In the genomic region with DNA sequence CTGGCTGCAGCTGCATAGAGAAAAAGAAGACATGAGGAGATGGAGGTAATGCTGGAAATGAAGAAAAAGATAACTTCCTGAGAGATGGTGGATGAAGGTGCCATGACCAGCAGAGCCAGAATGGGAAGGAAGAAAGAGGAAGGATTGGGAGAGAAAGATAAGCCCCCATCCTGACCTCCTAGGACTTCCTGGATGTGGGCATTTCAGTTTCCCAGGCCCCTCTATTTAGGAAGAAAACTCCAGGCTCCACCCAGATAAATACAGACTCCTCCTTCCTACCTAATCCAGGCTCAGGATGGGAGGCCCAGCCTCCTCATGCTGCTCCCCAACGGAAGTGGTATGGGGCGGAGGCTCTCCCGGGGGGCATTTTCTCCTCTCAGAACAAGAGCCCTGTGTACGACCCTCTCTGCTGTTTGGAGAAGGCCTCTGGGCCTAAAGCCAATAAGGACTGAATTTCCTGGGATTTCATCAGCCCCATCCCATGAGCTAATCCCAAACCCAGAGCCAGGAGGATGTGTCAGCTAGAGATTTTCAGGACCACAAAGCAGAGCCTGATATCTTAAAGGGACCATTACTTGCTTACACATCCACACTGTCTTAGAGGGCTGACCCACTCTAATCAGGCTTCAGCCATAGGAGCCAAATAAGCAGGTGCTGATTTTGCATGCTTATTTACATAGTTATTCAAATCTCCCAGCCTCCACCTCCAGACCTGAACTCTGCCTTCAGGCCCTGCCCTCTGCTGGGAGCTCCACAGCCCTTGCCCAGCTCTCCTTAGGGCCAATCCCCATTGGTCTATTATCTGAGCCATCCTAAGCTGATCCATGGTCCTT, we compare ENCODE assay signal across 8 cellular contexts. TPM values are rescaled to one million over a fixed set of nuclear protein-coding genes. Genes with fewer than 3 reads are reported as not detected.
DNase-seq lines count a peak whose midpoint lies in the region; ATAC-seq and TF ChIP-seq lines count a peak whose summit lies in the region.

No MANE protein-coding gene starts in this region.

- WGBS in lung, 2 donors = 19 to 29% methylated on average over 4 of the region's 4 CpGs

- in situ Hi-C loops in ACHN (cut with HindIII; ENCODE audit: low pct_ligation_motif_present, low pct_unique_long_range_greater_than_20kb, low sequenced_read_pairs) = no loop called here

- TF ChIP-seq POLR2A in GM18526 (IDR thresholded peaks at IDR 0.05; ENCODE audit: extremely low read depth, insufficient read length) = peak; percentile 7

- no peaks in the 10 kb centered on the region for H3K27me3 ChIP-seq in lung (ENCODE audit: control insufficient read depth, insufficient read depth)

- ATAC-seq in lung (ENCODE audit: insufficient read depth, low FRiP score) (peak; percentile 17), GM21360 (IDR thresholded peaks at IDR 0.05; ENCODE audit: unreplicated experiment) (no peak)

- H3K4me3 ChIP-seq in lung = no peak overlapping the region

- TF ChIP-seq CTCF in lung (IDR thresholded peaks at IDR 0.05; ENCODE audit: control extremely low read depth, extremely low read depth) = no peak

- H3K27ac ChIP-seq in lung (ENCODE audit: low read depth in 1 of 2, low read length in 1 of 2) = peak overlapping the region; percentile 55 to 73

- DNase-seq in ACHN (peak; percentile 86), NCI-H526 treated with DMSO at 0.1 percent for 48 hours (lab: John Stamatoyannopoulos, UW) (peak; percentile 100), cerebellar cortex (ENCODE audit: low spot score) (peak; percentile 43), lung (ENCODE audit: low spot score) (peak; percentile 66), Kasumi-1 (lab: John Stamatoyannopoulos, UW) (no peak), cerebellar nuclear complex (lab: John Stamatoyannopoulos, UW) (no peak)

- H3K4me1 ChIP-seq in lung (ENCODE audit: control insufficient read depth in 2 of 2, insufficient read depth in 2 of 2, low read length in 2 of 2) = peaks cover 11 to 23% of the 10 kb centered on the region in 2 donors

- no peaks in the 10 kb centered on the region for H3K9me3 ChIP-seq in lung (ENCODE audit: control insufficient read depth in 2 of 2, insufficient read depth in 1 of 2, low read length in 1 of 2)

- H3K36me3 ChIP-seq in lung (ENCODE audit: control insufficient read depth in 2 of 2, insufficient read depth in 2 of 2, low read length in 2 of 2) = peaks cover 0 to 3% of the 10 kb centered on the region in 2 donors

RNA-seq across cellular contexts. Expression of a gene that starts 5.1 kb away (rescaled TPM):
- 100 to 1,000 TPM; 148 to 289 TPM for total RNA-seq in lung
- 10 to 100 TPM; 72.0 to 91.4 TPM for polyA plus RNA-seq in lung

RNA-seq across cellular contexts. Expression of a gene that starts 37.3 kb away (rescaled TPM):
- 100 to 1,000 TPM; 281 to 289 TPM for total RNA-seq in lung
- polyA plus RNA-seq in lung = 100 to 1,000 TPM; 294 to 467 TPM

RNA-seq across cellular contexts. Expression of a gene that starts 42.0 kb away (rescaled TPM):
- not detected for total RNA-seq in lung
- polyA plus RNA-seq in lung = under 1 TPM; 0.05 to 0.20 TPM

RNA-seq across cellular contexts. Expression of a gene that starts 49.2 kb away (rescaled TPM):
- 10 to 100 TPM; 35.0 to 63.1 TPM for total RNA-seq in lung
- polyA plus RNA-seq in lung = 10 to 100 TPM; 15.4 to 34.2 TPM

Comparison
In these comparisons a context has a peak if more than half of its experiments do, and no peak if none do; other contexts are left out.
1. DNase-seq: peak in ACHN (single experiment), NCI-H526 treated with DMSO at 0.1 percent for 48 hours (single experiment), cerebellar cortex (single experiment) and lung (single experiment); none in Kasumi-1 (0 of 2) and cerebellar nuclear complex (0 of 2).